1 cellular context compared by ENCODE assay signal in the genomic region with DNA sequence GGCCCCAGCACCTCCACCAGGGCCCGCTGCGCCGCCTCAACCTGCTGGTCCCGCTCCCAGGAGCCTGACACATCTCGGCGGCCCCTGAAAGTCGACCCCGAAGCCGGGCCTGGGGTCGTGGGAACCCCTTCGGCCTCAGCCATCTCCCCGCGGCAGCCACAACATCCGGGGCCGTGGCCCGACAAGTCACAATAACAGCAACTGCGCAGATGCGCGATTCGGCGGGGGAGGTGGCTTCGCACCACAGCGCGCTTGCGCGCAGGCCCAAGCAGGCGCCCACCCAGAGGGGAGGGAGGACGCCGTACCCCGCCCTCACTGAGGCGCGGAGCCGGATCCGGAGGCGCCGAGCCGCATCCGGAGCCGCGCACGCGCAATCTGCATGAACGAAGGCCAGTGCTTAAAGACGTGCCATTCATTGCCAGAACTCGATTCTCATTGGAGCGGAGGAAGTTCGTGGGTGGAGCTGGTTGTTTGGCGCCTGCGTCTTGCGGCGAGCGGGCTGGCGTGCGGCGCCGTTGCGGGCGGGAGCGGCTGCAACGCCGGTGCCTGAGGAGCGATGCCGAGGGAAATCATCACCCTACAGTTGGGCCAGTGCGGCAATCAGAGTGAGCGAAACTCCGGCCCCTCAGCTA.
TF ChIP-seq lines count a peak whose summit lies in the region.

A gene with protein sequence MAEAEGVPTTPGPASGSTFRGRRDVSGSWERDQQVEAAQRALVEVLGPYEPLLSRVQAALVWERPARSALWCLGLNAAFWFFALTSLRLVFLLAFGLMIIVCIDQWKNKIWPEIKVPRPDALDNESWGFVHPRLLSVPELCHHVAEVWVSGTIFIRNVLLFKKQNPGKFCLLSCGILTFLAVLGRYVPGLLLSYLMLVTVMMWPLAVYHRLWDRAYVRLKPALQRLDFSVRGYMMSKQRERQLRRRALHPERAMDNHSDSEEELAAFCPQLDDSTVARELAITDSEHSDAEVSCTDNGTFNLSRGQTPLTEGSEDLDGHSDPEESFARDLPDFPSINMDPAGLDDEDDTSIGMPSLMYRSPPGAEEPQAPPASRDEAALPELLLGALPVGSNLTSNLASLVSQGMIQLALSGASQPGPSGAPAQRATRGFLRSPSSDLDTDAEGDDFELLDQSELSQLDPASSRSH (minus strand): TSS at position 193 of the 632 bp plus-strand sequence. CDS start 50 bp downstream, at position 143.
A gene (plus strand): TSS at position 502 of the 632 bp plus-strand sequence. CDS start 55 bp downstream, at position 557.

TF ChIP-seq in HepG2, 621 proteins besides CTCF, POLR2A, EP300 and RAD21 (continued from another document and continues in another):
- TF ChIP-seq, protein P1, sequence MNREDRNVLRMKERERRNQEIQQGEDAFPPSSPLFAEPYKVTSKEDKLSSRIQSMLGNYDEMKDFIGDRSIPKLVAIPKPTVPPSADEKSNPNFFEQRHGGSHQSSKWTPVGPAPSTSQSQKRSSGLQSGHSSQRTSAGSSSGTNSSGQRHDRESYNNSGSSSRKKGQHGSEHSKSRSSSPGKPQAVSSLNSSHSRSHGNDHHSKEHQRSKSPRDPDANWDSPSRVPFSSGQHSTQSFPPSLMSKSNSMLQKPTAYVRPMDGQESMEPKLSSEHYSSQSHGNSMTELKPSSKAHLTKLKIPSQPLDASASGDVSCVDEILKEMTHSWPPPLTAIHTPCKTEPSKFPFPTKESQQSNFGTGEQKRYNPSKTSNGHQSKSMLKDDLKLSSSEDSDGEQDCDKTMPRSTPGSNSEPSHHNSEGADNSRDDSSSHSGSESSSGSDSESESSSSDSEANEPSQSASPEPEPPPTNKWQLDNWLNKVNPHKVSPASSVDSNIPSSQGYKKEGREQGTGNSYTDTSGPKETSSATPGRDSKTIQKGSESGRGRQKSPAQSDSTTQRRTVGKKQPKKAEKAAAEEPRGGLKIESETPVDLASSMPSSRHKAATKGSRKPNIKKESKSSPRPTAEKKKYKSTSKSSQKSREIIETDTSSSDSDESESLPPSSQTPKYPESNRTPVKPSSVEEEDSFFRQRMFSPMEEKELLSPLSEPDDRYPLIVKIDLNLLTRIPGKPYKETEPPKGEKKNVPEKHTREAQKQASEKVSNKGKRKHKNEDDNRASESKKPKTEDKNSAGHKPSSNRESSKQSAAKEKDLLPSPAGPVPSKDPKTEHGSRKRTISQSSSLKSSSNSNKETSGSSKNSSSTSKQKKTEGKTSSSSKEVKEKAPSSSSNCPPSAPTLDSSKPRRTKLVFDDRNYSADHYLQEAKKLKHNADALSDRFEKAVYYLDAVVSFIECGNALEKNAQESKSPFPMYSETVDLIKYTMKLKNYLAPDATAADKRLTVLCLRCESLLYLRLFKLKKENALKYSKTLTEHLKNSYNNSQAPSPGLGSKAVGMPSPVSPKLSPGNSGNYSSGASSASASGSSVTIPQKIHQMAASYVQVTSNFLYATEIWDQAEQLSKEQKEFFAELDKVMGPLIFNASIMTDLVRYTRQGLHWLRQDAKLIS (CRISPR knock-in tag; IDR thresholded peaks at IDR 0.05) = no peak; the same call in 1 of the 2 replicates
- TF ChIP-seq ZNF30 (CRISPR knock-in tag; IDR thresholded peaks at IDR 0.05) = no peak
- TF ChIP-seq, protein P2, sequence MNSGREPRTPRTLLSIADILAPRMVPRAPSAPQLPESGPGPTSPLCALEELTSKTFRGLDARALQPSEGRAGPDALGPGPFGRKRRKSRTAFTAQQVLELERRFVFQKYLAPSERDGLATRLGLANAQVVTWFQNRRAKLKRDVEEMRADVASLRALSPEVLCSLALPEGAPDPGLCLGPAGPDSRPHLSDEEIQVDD (CRISPR knock-in tag; IDR thresholded peaks at IDR 0.05; ENCODE audit: borderline replicate concordance) = no peak
- no peak for TF ChIP-seq HMG20A (CRISPR knock-in tag; IDR thresholded peaks at IDR 0.05; ENCODE audit: borderline replicate concordance)
- TF ChIP-seq ZSCAN31 (CRISPR knock-in tag; IDR thresholded peaks at IDR 0.05; ENCODE audit: low read depth) = no peak; the same call in 1 of the 2 replicates
- peak; percentile 69 for TF ChIP-seq HDAC2 (CRISPR knock-in tag; IDR thresholded peaks at IDR 0.05)
- TF ChIP-seq, protein P3, sequence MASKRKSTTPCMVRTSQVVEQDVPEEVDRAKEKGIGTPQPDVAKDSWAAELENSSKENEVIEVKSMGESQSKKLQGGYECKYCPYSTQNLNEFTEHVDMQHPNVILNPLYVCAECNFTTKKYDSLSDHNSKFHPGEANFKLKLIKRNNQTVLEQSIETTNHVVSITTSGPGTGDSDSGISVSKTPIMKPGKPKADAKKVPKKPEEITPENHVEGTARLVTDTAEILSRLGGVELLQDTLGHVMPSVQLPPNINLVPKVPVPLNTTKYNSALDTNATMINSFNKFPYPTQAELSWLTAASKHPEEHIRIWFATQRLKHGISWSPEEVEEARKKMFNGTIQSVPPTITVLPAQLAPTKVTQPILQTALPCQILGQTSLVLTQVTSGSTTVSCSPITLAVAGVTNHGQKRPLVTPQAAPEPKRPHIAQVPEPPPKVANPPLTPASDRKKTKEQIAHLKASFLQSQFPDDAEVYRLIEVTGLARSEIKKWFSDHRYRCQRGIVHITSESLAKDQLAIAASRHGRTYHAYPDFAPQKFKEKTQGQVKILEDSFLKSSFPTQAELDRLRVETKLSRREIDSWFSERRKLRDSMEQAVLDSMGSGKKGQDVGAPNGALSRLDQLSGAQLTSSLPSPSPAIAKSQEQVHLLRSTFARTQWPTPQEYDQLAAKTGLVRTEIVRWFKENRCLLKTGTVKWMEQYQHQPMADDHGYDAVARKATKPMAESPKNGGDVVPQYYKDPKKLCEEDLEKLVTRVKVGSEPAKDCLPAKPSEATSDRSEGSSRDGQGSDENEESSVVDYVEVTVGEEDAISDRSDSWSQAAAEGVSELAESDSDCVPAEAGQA (IDR thresholded peaks at IDR 0.05; ENCODE audit: low read depth) = no peak
- TF ChIP-seq, protein P3 (CRISPR knock-in tag; IDR thresholded peaks at IDR 0.05; ENCODE audit: borderline replicate concordance) = peak; percentile 86
- TF ChIP-seq KAT2B (IDR thresholded peaks at IDR 0.05; ENCODE audit: borderline replicate concordance, low read depth, low read length) = no peak
- TF ChIP-seq KDM3A (CRISPR knock-in tag; IDR thresholded peaks at IDR 0.05; ENCODE audit: low read depth) = peak; percentile 73
- TF ChIP-seq, protein P4, sequence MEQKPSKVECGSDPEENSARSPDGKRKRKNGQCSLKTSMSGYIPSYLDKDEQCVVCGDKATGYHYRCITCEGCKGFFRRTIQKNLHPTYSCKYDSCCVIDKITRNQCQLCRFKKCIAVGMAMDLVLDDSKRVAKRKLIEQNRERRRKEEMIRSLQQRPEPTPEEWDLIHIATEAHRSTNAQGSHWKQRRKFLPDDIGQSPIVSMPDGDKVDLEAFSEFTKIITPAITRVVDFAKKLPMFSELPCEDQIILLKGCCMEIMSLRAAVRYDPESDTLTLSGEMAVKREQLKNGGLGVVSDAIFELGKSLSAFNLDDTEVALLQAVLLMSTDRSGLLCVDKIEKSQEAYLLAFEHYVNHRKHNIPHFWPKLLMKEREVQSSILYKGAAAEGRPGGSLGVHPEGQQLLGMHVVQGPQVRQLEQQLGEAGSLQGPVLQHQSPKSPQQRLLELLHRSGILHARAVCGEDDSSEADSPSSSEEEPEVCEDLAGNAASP (CRISPR knock-in tag; IDR thresholded peaks at IDR 0.05; ENCODE audit: borderline replicate concordance) = peak; percentile 36; the same call in 1 of the 2 replicates
- peak; percentile 63; the same call in 1 of the 2 replicates for TF ChIP-seq ZNF317 (CRISPR knock-in tag; IDR thresholded peaks at IDR 0.05)
- no peak for TF ChIP-seq ARNT (IDR thresholded peaks at IDR 0.05)
- TF ChIP-seq ZNF34 (CRISPR knock-in tag; IDR thresholded peaks at IDR 0.05; ENCODE audit: borderline replicate concordance) = no peak
- peak; percentile 86 for TF ChIP-seq DR1 (CRISPR knock-in tag; IDR thresholded peaks at IDR 0.05)
- TF ChIP-seq RARG (CRISPR knock-in tag; IDR thresholded peaks at IDR 0.05; ENCODE audit: low read depth) = no peak
- TF ChIP-seq TAF15 (IDR thresholded peaks at IDR 0.05; ENCODE audit: low read depth, low read length, poor library complexity, severe bottlenecking) = peak; percentile 66
- TF ChIP-seq, protein P5, sequence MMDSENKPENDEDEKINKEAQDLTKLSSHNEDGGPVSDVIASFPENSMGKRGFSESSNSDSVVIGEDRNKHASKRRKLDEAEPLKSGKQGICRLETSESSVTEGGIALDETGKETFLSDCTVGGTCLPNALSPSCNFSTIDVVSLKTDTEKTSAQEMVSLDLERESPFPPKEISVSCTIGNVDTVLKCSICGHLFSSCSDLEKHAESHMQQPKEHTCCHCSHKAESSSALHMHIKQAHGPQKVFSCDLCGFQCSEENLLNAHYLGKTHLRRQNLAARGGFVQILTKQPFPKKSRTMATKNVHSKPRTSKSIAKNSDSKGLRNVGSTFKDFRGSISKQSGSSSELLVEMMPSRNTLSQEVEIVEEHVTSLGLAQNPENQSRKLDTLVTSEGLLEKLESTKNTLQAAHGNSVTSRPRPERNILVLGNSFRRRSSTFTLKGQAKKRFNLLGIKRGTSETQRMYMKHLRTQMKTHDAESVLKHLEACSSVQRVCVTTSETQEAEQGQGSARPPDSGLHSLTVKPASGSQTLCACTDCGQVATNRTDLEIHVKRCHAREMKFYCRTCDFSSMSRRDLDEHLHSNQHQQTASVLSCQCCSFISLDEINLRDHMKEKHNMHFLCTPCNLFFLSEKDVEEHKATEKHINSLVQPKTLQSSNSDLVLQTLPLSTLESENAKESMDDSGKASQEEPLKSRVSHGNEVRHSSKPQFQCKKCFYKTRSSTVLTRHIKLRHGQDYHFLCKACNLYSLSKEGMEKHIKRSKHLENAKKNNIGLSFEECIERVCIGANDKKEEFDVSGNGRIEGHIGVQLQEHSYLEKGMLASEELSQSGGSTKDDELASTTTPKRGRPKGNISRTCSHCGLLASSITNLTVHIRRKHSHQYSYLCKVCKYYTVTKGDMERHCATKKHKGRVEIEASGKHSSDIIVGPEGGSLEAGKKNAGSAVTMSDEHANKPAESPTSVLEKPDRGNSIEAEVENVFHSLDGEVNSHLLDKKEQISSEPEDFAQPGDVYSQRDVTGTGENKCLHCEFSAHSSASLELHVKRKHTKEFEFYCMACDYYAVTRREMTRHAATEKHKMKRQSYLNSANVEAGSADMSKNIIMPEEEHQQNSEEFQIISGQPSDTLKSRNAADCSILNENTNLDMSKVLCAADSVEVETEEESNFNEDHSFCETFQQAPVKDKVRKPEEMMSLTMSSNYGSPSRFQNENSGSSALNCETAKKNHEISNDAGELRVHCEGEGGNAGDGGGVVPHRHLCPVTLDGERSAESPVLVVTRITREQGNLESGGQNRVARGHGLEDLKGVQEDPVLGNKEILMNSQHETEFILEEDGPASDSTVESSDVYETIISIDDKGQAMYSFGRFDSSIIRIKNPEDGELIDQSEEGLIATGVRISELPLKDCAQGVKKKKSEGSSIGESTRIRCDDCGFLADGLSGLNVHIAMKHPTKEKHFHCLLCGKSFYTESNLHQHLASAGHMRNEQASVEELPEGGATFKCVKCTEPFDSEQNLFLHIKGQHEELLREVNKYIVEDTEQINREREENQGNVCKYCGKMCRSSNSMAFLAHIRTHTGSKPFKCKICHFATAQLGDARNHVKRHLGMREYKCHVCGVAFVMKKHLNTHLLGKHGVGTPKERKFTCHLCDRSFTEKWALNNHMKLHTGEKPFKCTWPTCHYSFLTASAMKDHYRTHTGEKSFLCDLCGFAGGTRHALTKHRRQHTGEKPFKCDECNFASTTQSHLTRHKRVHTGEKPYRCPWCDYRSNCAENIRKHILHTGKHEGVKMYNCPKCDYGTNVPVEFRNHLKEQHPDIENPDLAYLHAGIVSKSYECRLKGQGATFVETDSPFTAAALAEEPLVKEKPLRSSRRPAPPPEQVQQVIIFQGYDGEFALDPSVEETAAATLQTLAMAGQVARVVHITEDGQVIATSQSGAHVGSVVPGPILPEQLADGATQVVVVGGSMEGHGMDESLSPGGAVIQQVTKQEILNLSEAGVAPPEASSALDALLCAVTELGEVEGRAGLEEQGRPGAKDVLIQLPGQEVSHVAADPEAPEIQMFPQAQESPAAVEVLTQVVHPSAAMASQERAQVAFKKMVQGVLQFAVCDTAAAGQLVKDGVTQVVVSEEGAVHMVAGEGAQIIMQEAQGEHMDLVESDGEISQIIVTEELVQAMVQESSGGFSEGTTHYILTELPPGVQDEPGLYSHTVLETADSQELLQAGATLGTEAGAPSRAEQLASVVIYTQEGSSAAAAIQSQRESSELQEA (CRISPR knock-in tag; IDR thresholded peaks at IDR 0.05; ENCODE audit: not compliant biosample characterization) = peak; percentile 97
- TF ChIP-seq PHF5A (CRISPR knock-in tag; IDR thresholded peaks at IDR 0.05; ENCODE audit: low read depth, unreplicated experiment) = peak; percentile 38
- peak; percentile 83 for TF ChIP-seq SALL1 (CRISPR knock-in tag; IDR thresholded peaks at IDR 0.05)
- TF ChIP-seq CAMTA2 (CRISPR knock-in tag; IDR thresholded peaks at IDR 0.05; ENCODE audit: borderline replicate concordance) = no peak; the same call in 1 of the 2 replicates
